In the genomic region with DNA sequence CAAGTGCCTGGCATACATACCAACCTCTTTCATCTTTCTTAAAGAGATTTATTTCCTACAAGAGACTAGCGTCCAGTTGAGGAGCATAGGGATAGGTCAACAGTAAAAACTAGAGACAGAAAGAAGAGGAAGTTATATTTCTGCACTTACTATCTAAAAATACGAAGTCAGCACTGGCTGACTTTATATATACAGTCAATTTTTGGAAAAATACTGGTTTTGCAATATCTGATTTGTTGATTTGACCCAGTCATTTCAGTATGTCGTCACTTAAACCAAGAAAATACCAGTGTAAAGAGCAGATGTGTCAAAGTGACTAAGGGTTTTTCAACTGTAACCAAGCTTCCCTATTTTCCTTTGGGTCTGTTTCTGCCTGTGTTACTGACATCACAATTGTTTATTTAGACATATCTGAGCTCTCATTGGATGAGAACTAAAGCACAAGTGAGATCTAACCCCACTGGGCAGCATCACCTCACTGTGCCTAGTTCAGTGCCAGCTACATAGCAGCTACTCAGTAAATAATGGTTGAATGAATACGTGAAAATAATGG, we compare ENCODE assay signal across 8 cellular contexts. TPM values are rescaled to one million over a fixed set of nuclear protein-coding genes. Genes with fewer than 3 reads are reported as not detected.
DNase-seq lines count a peak whose midpoint lies in the region; ATAC-seq lines count a peak whose summit lies in the region.

No MANE protein-coding gene starts in this region.

- peak; percentile 55 for DNase-seq in stimulated activated CD4-positive, alpha-beta T cell treated with anti-CD3 and anti-CD28 coated beads, Interleukin-1b, Interleukin-23, amount 100 ng/mL, for 48 hours
- no peak for DNase-seq in stimulated activated CD4-positive, alpha-beta T cell treated with anti-CD3 and anti-CD28 coated beads, Interleukin-4, amount 100 ng/mL, for 24 hours
- peak; percentile 54 for DNase-seq in LHCN-M2 (ENCODE audit: low read depth)
- DNase-seq in effector memory CD4-positive, alpha-beta T cell: no peak
- DNase-seq in NCI-H446 treated with DMSO at 0.1 percent for 48 hours (lab: John Stamatoyannopoulos, UW): no peak
- no peak for DNase-seq in NCI-H226
- no peak for DNase-seq in COLO829 (ENCODE audit: low spot score)

- H3K4me3 ChIP-seq in effector memory CD4-positive, alpha-beta T cell (ENCODE audit: insufficient read depth, low read depth, low read length, poor library complexity, severe bottlenecking): no peak overlapping the region

- no peaks in the 10 kb centered on the region for H3K9me3 ChIP-seq in effector memory CD4-positive, alpha-beta T cell (ENCODE audit: control insufficient read depth, low read length)

- peaks cover 41% of the 10 kb centered on the region for H3K4me1 ChIP-seq in effector memory CD4-positive, alpha-beta T cell (ENCODE audit: control insufficient read depth, insufficient read depth, low read length, poor library complexity, severe bottlenecking)

- ATAC-seq in HG03196 (IDR thresholded peaks at IDR 0.05; ENCODE audit: unreplicated experiment): no peak

- no peaks in the 10 kb centered on the region for H3K27me3 ChIP-seq in effector memory CD4-positive, alpha-beta T cell (replicated peaks; ENCODE audit: control insufficient read depth, insufficient read depth, low read length, poor library complexity, severe bottlenecking)

- peak overlapping the region; percentile 80 for H3K27ac ChIP-seq in effector memory CD4-positive, alpha-beta T cell (ENCODE audit: insufficient read depth, low read length, poor library complexity, severe bottlenecking)

- peaks cover 82% of the 10 kb centered on the region for H3K36me3 ChIP-seq in effector memory CD4-positive, alpha-beta T cell (ENCODE audit: control insufficient read depth, insufficient read depth, low read length)

RNA-seq across cellular contexts. Expression of a gene that starts 23.0 kb away (rescaled TPM):
- 0.92 and 1.7 TPM in 2 replicates for total RNA-seq in LHCN-M2 (2014; rRNA removed)
- 0.27 TPM for polyA plus RNA-seq in LHCN-M2 (2012)

Comparison
In these comparisons a context has a peak if more than half of its experiments do, and no peak if none do; other contexts are left out.
1. DNase-seq: peak in stimulated activated CD4-positive, alpha-beta T cell treated with anti-CD3 and anti-CD28 coated beads, Interleukin-1b, Interleukin-23, amount 100 ng/mL, for 48 hours (single experiment) and LHCN-M2 (single experiment); none in stimulated activated CD4-positive, alpha-beta T cell treated with anti-CD3 and anti-CD28 coated beads, Interleukin-4, amount 100 ng/mL, for 24 hours (single experiment), effector memory CD4-positive, alpha-beta T cell (0 of 3), NCI-H446 treated with DMSO at 0.1 percent for 48 hours (single experiment), NCI-H226 (single experiment) and COLO829 (single experiment).